In genomic region chr11:17923213-17923612, GRCh38 we compare ENCODE assay signal across 17 cellular contexts.
DNase-seq lines count a peak whose midpoint lies in the region; ATAC-seq and TF ChIP-seq lines count a peak whose summit lies in the region.
"Had no signal": no experiment of that assay in that cellular context is flagged by ENCODE, and none has a peak within 500 bp of the region (broad histone marks: within the 10 kb centered on the region; RNA-seq: fewer than 3 reads in every experiment).

No MANE protein-coding gene starts in this region.

- H3K27me3 ChIP-seq in mammary epithelial cell (ENCODE audit: insufficient read depth, low read length) (no peaks in the 10 kb centered on the region), mesendoderm (ENCODE audit: insufficient read depth, low read length, poor library complexity) (no peaks in the 10 kb centered on the region), upper lobe of right lung (no peaks in the 10 kb centered on the region)
- H3K27me3 ChIP-seq: Peyer's patch had no signal

- H3K9me3 Mint-ChIP-seq in MCF 10A (ENCODE audit: unreplicated experiment), result no peaks in the 10 kb centered on the region
- H3K9me3 Mint-ChIP-seq: activated naive CD4-positive, alpha-beta T cell treated with anti-CD3 and anti-CD28 coated beads, Interleukin-2, amount 50 U/mL, for 24 hours; CD8-positive, alpha-beta T cell; central memory CD8-positive, alpha-beta T cell; stimulated activated naive CD8-positive, alpha-beta T cell treated with anti-CD3 and anti-CD28 coated beads, Interleukin-15, Interleukin-2, amounts not matched to agents 100 ng/mL and 50 ng/mL, for 24 hours had no signal

- peaks cover 2% of the 10 kb centered on the region for H4K20me1 ChIP-seq in mammary epithelial cell (ENCODE audit: insufficient read depth, low read length)

- ATAC-seq in upper lobe of right lung (peak; percentile 23), HG03457 (IDR thresholded peaks at IDR 0.05; ENCODE audit: unreplicated experiment) (no peak)
- ATAC-seq: CD8-positive, alpha-beta T cell had no signal

- no peak overlapping the region for H3K9ac ChIP-seq in mammary epithelial cell (ENCODE audit: insufficient read depth, low read length)
- no peak overlapping the region for H3K9ac ChIP-seq in mesendoderm (ENCODE audit: low read length)

- H3K4me1 Mint-ChIP-seq in MCF 10A (ENCODE audit: insufficient read depth, unreplicated experiment), result peaks cover 13% of the 10 kb centered on the region

- intact Hi-C loops in MCF 10A (cut with micrococcal nuclease) (no loop called here), mammary epithelial cell (cut with micrococcal nuclease) (no loop called here), upper lobe of right lung (cut with DNase I) (no loop called here)

- H3K23ac ChIP-seq in mesendoderm (ENCODE audit: low read length), result no peak overlapping the region

- H3K56ac ChIP-seq in mesendoderm (ENCODE audit: low read length), result no peak overlapping the region

- POLR2A ChIA-PET in MCF 10A (lab: Yijun Ruan, JAX), result interaction anchor here (1.2 kb wide), 1 partner anchor 50 kb away, joined by 3 read pairs; no protein-coding TSS in a partner anchor

- in situ Hi-C loops in mammary epithelial cell (cut with MboI; ENCODE audit: low sequenced_read_pairs in 2 of 2), result no loop called here

- dilution Hi-C loops in mammary epithelial cell (cut with HindIII; ENCODE audit: low sequenced_read_pairs), result no loop called here

- CTCF ChIA-PET in MCF 10A (lab: Yijun Ruan, JAX) (interaction anchor here (0.6 to 3.1 kb wide), 7 partner anchors 9 to 192 kb away, joined by 3 to 8 read pairs (median 4); no protein-coding TSS in a partner anchor), mammary epithelial cell (lab: Charles Lee; ENCODE audit: low non-redundant PET) (no interaction called here)

- no peak overlapping the region for H4K8ac ChIP-seq in mesendoderm (ENCODE audit: low read depth, low read length)

- no peak overlapping the region for H3K27ac ChIP-seq in mammary epithelial cell (ENCODE audit: insufficient read depth, low read depth, low read length)
- no peak overlapping the region for H3K27ac ChIP-seq in mesendoderm (ENCODE audit: low read depth, low read length)
- H3K27ac ChIP-seq in upper lobe of right lung, result no peak overlapping the region
- H3K27ac ChIP-seq: Peyer's patch had no signal

- WGBS in mammary epithelial cell (ENCODE audit: low coverage, missing lambda C conversion rate), result 91% methylated on average over 3 of the region's 3 CpGs
- WGBS in mesendoderm (ENCODE audit: extremely low coverage, insufficient coverage, low lambda C conversion rate), result no CpG with 5 or more reads among the region's 3 CpGs

- no peak overlapping the region for H2AFZ ChIP-seq in mammary epithelial cell (ENCODE audit: low read depth, low read length)

- H3K4me1 ChIP-seq in mammary epithelial cell (ENCODE audit: insufficient read depth, low read length), result no peaks in the 10 kb centered on the region
- no peaks in the 10 kb centered on the region for H3K4me1 ChIP-seq in mesendoderm (ENCODE audit: control insufficient read depth, low read depth, low read length)
- peaks cover 4% of the 10 kb centered on the region for H3K4me1 ChIP-seq in upper lobe of right lung

- no peak for DNase-seq in MCF 10A (ENCODE audit: unreplicated experiment)
- no peak for DNase-seq in mammary epithelial cell
- DNase-seq in fibroblast of pulmonary artery (ENCODE audit: low read depth), result peak; percentile 33
- DNase-seq in mesendoderm, result peak; percentile 40
- no peak for DNase-seq in upper lobe of right lung
- no peak for DNase-seq in activated CD4-positive, CD25-positive, alpha-beta regulatory T cell (lab: John Stamatoyannopoulos, UW)
- no peak for DNase-seq in AML-193 (lab: John Stamatoyannopoulos, UW)
- DNase-seq: activated CD4-positive, alpha-beta T cell treated with anti-CD3 and anti-CD28 coated beads, Interleukin-2, amount 50 U/mL, for 4 hours; CD8-positive, alpha-beta T cell; KG1; NCI-H1092 treated with DMSO at 0.1 percent for 48 hours; NCI-H2171 treated with DMSO at 0.1 percent for 48 hours; Peyer's patch had no signal

- H3K79me2 ChIP-seq in mammary epithelial cell (ENCODE audit: insufficient read depth, low read length) (no peaks in the 10 kb centered on the region), mesendoderm (ENCODE audit: control insufficient read depth, insufficient read depth, low read length) (no peaks in the 10 kb centered on the region)

- no peaks in the 10 kb centered on the region for H3K79me1 ChIP-seq in mesendoderm (ENCODE audit: low read length)

- H3K4me3 ChIP-seq in mammary epithelial cell (replicated peaks in 1 of 3; ENCODE audit: insufficient read depth in 1 of 3, low read depth in 2 of 3, low read length in 3 of 3) (no peak overlapping the region), fibroblast of pulmonary artery (replicated peaks; ENCODE audit: low read depth, low read length) (no peak overlapping the region), mesendoderm (ENCODE audit: low read length) (no peak overlapping the region), upper lobe of right lung (no peak overlapping the region)
- H3K4me3 ChIP-seq: Peyer's patch had no signal

- H2BK15ac ChIP-seq in mesendoderm (replicated peaks; ENCODE audit: low read depth), result no peak overlapping the region

- no peak for TF ChIP-seq CTCF in MCF 10A (IDR thresholded peaks at IDR 0.05; ENCODE audit: unreplicated experiment)
- no peak for TF ChIP-seq CTCF in mammary epithelial cell (conservative IDR thresholded peaks at IDR 0.05 in 1 of 2, IDR thresholded peaks at IDR 0.05 in 1 of 2; ENCODE audit: extremely low read depth in 1 of 2, insufficient read depth in 1 of 2, low read depth in 1 of 2, low read length in 2 of 2)
- TF ChIP-seq CTCF in fibroblast of pulmonary artery (IDR thresholded peaks at IDR 0.05; ENCODE audit: low read length, missing control alignments), result no peak
- TF ChIP-seq CTCF in upper lobe of right lung (IDR thresholded peaks at IDR 0.05), result no peak

- no peak overlapping the region for H2BK5ac ChIP-seq in mesendoderm (ENCODE audit: low read length)

- no peaks in the 10 kb centered on the region for H3K9me3 ChIP-seq in mammary epithelial cell (replicated peaks; ENCODE audit: insufficient read depth, low read length)
- H3K9me3 ChIP-seq in upper lobe of right lung, result no peaks in the 10 kb centered on the region
- H3K9me3 ChIP-seq: Peyer's patch had no signal

- H3K4ac ChIP-seq in mesendoderm (ENCODE audit: low read depth, low read length), result no peak overlapping the region

- no peaks in the 10 kb centered on the region for H3K36me3 Mint-ChIP-seq in MCF 10A (ENCODE audit: insufficient read depth, unreplicated experiment)

- no peak overlapping the region for H3K4me3 Mint-ChIP-seq in MCF 10A (ENCODE audit: unreplicated experiment)
- H3K4me3 Mint-ChIP-seq: activated naive CD4-positive, alpha-beta T cell treated with anti-CD3 and anti-CD28 coated beads, Interleukin-2, amount 50 U/mL, for 24 hours; CD8-positive, alpha-beta T cell; central memory CD8-positive, alpha-beta T cell; stimulated activated naive CD8-positive, alpha-beta T cell treated with anti-CD3 and anti-CD28 coated beads, Interleukin-15, Interleukin-2, amounts not matched to agents 100 ng/mL and 50 ng/mL, for 24 hours had no signal

- H3K27ac Mint-ChIP-seq in MCF 10A (ENCODE audit: low read depth, unreplicated experiment), result peak overlapping the region; percentile 44
- H3K27ac Mint-ChIP-seq: activated naive CD4-positive, alpha-beta T cell treated with anti-CD3 and anti-CD28 coated beads, Interleukin-2, amount 50 U/mL, for 24 hours; CD8-positive, alpha-beta T cell; stimulated activated naive CD8-positive, alpha-beta T cell treated with anti-CD3 and anti-CD28 coated beads, Interleukin-15, Interleukin-2, amounts not matched to agents 100 ng/mL and 50 ng/mL, for 24 hours had no signal

- no TSS peak for BruUV-seq in MCF 10A (replicated peaks; lab: Mats Ljungman, UMichigan)
- no TSS peak for BruUV-seq in mammary epithelial cell (replicated peaks; lab: Mats Ljungman, UMichigan)

- no peak overlapping the region for H3K18ac ChIP-seq in mesendoderm (ENCODE audit: low read length)

- H2BK120ac ChIP-seq in mesendoderm (ENCODE audit: low read depth, low read length), result no peak overlapping the region

- H3K36me3 ChIP-seq in mammary epithelial cell (ENCODE audit: insufficient read depth, low read length) (no peaks in the 10 kb centered on the region), mesendoderm (ENCODE audit: control insufficient read depth, insufficient read depth, low read length) (no peaks in the 10 kb centered on the region), upper lobe of right lung (no peaks in the 10 kb centered on the region)
- H3K36me3 ChIP-seq: Peyer's patch had no signal

- H4K5ac ChIP-seq in mesendoderm (ENCODE audit: low read length), result no peak overlapping the region

- H3K27me3 Mint-ChIP-seq in MCF 10A (ENCODE audit: insufficient read depth, unreplicated experiment), result no peaks in the 10 kb centered on the region
- H3K27me3 Mint-ChIP-seq: activated naive CD4-positive, alpha-beta T cell treated with anti-CD3 and anti-CD28 coated beads, Interleukin-2, amount 50 U/mL, for 24 hours; central memory CD8-positive, alpha-beta T cell; stimulated activated naive CD8-positive, alpha-beta T cell treated with anti-CD3 and anti-CD28 coated beads, Interleukin-15, Interleukin-2, amounts not matched to agents 100 ng/mL and 50 ng/mL, for 24 hours had no signal

- H3K4me2 ChIP-seq in mammary epithelial cell (ENCODE audit: insufficient read depth, low read depth, low read length), result no peak overlapping the region
- H3K4me2 ChIP-seq in mesendoderm (ENCODE audit: low read length), result no peak overlapping the region

- H2AK5ac ChIP-seq in mesendoderm (ENCODE audit: low read length), result no peak overlapping the region

Comparison
In these comparisons a context has a peak if more than half of its experiments do, and no peak if none do; other contexts are left out.
1. DNase-seq: peak in fibroblast of pulmonary artery (single experiment) and mesendoderm (single experiment); none in MCF 10A (single experiment), mammary epithelial cell (single experiment), upper lobe of right lung (single experiment), activated CD4-positive, CD25-positive, alpha-beta regulatory T cell (0 of 4) and AML-193 (0 of 2).